In the genomic region with DNA sequence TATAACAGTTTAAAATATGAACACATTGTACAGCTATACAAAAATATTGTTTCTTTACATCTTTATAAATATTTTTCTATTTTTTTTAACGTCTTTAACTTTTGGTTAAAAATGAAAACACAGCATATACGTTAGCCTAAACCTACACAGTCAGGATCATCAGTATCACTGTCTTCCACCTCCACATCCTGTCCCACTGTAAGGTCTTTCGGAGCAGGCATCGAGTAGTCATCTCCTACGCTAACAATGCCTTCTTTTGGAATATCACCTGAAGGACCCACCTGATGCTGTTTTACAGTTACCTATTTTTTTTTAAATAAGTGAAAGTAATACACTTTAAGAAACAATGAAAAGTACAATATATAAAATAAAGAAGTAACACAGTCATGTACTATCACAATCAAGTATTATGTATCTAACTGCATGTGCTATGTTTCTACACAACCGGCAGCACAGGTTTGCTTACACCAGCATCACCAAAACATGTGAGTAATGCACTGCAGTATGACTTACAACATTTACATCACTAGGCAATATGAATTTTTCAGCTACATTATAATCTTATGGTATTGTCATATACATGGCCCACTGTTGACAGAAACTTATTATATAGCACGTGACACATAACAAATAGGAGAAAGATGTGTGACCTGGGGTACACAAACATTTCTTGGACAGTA, we compare ENCODE assay signal across 8 cellular contexts.
DNase-seq lines count a peak whose midpoint lies in the region; ATAC-seq, FAIRE-seq and TF ChIP-seq lines count a peak whose summit lies in the region.

No MANE protein-coding gene starts in this region.

- intact Hi-C loops in pancreas (cut with DNase I) = no loop called here

- no peak for TF ChIP-seq CTCF in foreskin fibroblast (IDR thresholded peaks at IDR 0.05; ENCODE audit: low read depth, low read length)
- TF ChIP-seq CTCF in mesothelial cell of epicardium (IDR thresholded peaks at IDR 0.05; ENCODE audit: unreplicated experiment) = no peak
- TF ChIP-seq CTCF in pancreas (IDR thresholded peaks at IDR 0.05) = no peak

- no peak overlapping the region for H3K27ac Mint-ChIP-seq in mesothelial cell of epicardium

- H3K27ac ChIP-seq in pancreas = no peak overlapping the region

- H3K4me3 Mint-ChIP-seq in mesothelial cell of epicardium = no peak overlapping the region

- peaks cover 7% of the 10 kb centered on the region for H3K4me1 Mint-ChIP-seq in mesothelial cell of epicardium

- peaks cover 10% of the 10 kb centered on the region for H3K36me3 Mint-ChIP-seq in mesothelial cell of epicardium

- WGBS in pancreas, 2 donors = 77 to 83% methylated on average over 7 of the region's 7 CpGs

- ATAC-seq in HG02571 (IDR thresholded peaks at IDR 0.05; ENCODE audit: unreplicated experiment) (peak; percentile 11), pancreas (no peak)

- no peaks in the 10 kb centered on the region for H3K27me3 ChIP-seq in pancreas

- no peaks in the 10 kb centered on the region for H3K4me1 ChIP-seq in pancreas

- no peaks in the 10 kb centered on the region for H3K9me3 ChIP-seq in pancreas

- H3K9me3 Mint-ChIP-seq in mesothelial cell of epicardium = peaks cover 8% of the 10 kb centered on the region

- no peaks in the 10 kb centered on the region for H3K36me3 ChIP-seq in pancreas

- H3K4me3 ChIP-seq in foreskin fibroblast (ENCODE audit: low read depth in 1 of 2, low read length in 2 of 2) (no peak overlapping the region), pancreas (no peak overlapping the region)

- H3K27me3 Mint-ChIP-seq in mesothelial cell of epicardium (ENCODE audit: low read depth) = no peaks in the 10 kb centered on the region

- peak; percentile 36 to 61 for DNase-seq in foreskin fibroblast
- DNase-seq in cerebellar nuclear complex (lab: John Stamatoyannopoulos, UW) = no peak
- no peak for DNase-seq in mesothelial cell of epicardium (ENCODE audit: low spot score in 2 of 2, unreplicated experiment in 2 of 2)
- no peak for DNase-seq in pancreas
- DNase-seq in NCI-H1417 (lab: John Stamatoyannopoulos, UW) = no peak

- FAIRE-seq in G401.6 (lab: Jason Lieb, UNC) (peak; percentile 82), TTC549 (lab: Jason Lieb, UNC) (peak; percentile 83), pancreas (lab: Jason Lieb, UNC) (no peak)

Comparison
In these comparisons a context has a peak if more than half of its experiments do, and no peak if none do; other contexts are left out.
1. DNase-seq: peak in foreskin fibroblast (2 of 2); none in cerebellar nuclear complex (0 of 2), mesothelial cell of epicardium (0 of 2), pancreas (0 of 6) and NCI-H1417 (0 of 3).